ENCODE assay signal across 8 cellular contexts in the genomic region with DNA sequence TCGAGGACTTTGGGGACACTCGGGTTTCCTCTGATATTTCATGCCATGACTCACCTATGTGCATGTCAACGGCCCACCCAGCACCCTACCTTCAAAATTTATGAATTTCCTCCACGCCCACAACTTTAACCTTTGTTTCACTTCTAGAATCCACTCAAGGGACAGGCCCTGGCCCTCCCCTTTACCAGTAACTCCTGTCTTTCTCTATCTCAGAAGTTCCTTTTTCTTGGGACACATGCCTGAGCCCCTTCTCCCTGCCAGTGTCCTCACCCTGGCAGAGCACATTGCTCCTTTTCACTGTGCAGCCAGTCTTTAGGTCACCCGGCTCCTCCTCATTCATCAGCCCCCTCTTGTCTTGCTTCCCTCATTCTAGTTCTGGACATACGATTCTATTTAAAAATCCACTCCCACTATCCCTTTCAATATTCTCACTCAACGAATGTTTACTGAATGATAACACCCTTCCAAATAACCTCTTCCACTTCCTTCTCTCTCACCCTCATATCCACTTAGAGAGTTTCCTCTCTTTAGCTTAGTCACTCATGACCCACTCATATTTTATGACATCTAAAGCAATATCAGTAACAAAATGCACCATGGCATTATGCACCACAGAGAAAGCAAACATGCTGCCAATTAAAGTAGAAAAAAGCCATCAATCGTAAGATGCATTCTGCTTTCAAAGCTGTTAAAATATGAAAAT.
A peak's percentile ranks its signal among the peaks of the same experiment; 100 is the strongest.
DNase-seq lines count a peak whose midpoint lies in the region; ATAC-seq and TF ChIP-seq lines count a peak whose summit lies in the region.
"Had no signal": no experiment of that assay in that cellular context is flagged by ENCODE, and none has a peak within 500 bp of the region (broad histone marks: within the 10 kb centered on the region; RNA-seq: fewer than 3 reads in every experiment).

No MANE protein-coding gene starts in this region.

- H2AFZ ChIP-seq in trophoblast cell (ENCODE audit: insufficient read depth, low read length, poor library complexity) = no peak overlapping the region

- peak overlapping the region; percentile 22 for H4K12ac ChIP-seq in trophoblast cell (ENCODE audit: low read depth, low read length)

- H2AK5ac ChIP-seq in trophoblast cell (ENCODE audit: low read length) = peak overlapping the region; percentile 67

- peak overlapping the region; percentile 50 for H4K8ac ChIP-seq in trophoblast cell (ENCODE audit: low read depth, low read length)

- no peak overlapping the region for H3K4me3 Mint-ChIP-seq in CD8-positive, alpha-beta memory T cell

- peak overlapping the region; percentile 97 for H2BK12ac ChIP-seq in trophoblast cell (ENCODE audit: low read length)

- H3K79me1 ChIP-seq in trophoblast cell (ENCODE audit: low read length) = peaks cover 24% of the 10 kb centered on the region

- no peaks in the 10 kb centered on the region for H3K36me3 Mint-ChIP-seq in CD8-positive, alpha-beta memory T cell

- H3K14ac ChIP-seq in trophoblast cell (ENCODE audit: low read length) = peak overlapping the region; percentile 72

- POLR2A ChIA-PET in HEK293T (lab: Yijun Ruan, JAX) = interaction anchor here (0.9 kb wide), 1 partner anchor 9 kb away, joined by 4 read pairs; no protein-coding TSS in a partner anchor
- POLR2A ChIA-PET in CD8-positive, alpha-beta memory T cell (lab: Charles Lee) = interaction anchor here (0.5 kb wide), 1 partner anchor 98 kb away, joined by 3 read pairs; no protein-coding TSS in a partner anchor

- H3K4me1 Mint-ChIP-seq in CD8-positive, alpha-beta memory T cell = peaks cover 1 to 9% (median 8%) of the 10 kb centered on the region in 3 donors

- H3K27ac Mint-ChIP-seq in CD8-positive, alpha-beta memory T cell = no peak overlapping the region

- no peaks in the 10 kb centered on the region for H3K27me3 ChIP-seq in trophoblast cell (ENCODE audit: insufficient read depth, low read length)
- H3K27me3 ChIP-seq in CD8-positive, alpha-beta memory T cell (ENCODE audit: insufficient read depth, low read length, poor library complexity, severe bottlenecking) = no peaks in the 10 kb centered on the region

- H3K9ac ChIP-seq in trophoblast cell (ENCODE audit: low read length) = no peak overlapping the region

- H3K18ac ChIP-seq in trophoblast cell (ENCODE audit: low read length) = peak overlapping the region; percentile 71

- H3K27ac ChIP-seq in trophoblast cell (ENCODE audit: low read depth, low read length) = no peak overlapping the region
- no peak overlapping the region for H3K27ac ChIP-seq in CD8-positive, alpha-beta memory T cell (ENCODE audit: low read depth, low read length)
- H3K27ac ChIP-seq: SK-N-MC had no signal

- peak; percentile 62 for ATAC-seq in GM19023 (IDR thresholded peaks at IDR 0.05; ENCODE audit: unreplicated experiment)
- peak; percentile 65 for ATAC-seq in HG02678 (IDR thresholded peaks at IDR 0.05; ENCODE audit: unreplicated experiment)
- no peak for ATAC-seq in HG02763 (IDR thresholded peaks at IDR 0.05; ENCODE audit: unreplicated experiment)

- H3K4me1 ChIP-seq in trophoblast cell (ENCODE audit: control insufficient read depth in 1 of 2, insufficient read depth in 2 of 2, low read length in 2 of 2) = peaks cover 27 to 37% of the 10 kb centered on the region in 2 experiments
- H3K4me1 ChIP-seq in CD8-positive, alpha-beta memory T cell (ENCODE audit: insufficient read depth, low read length) = no peaks in the 10 kb centered on the region

- DNase-seq in RPMI7951 (ENCODE audit: low read depth) = peak; percentile 54
- no peak for DNase-seq in trophoblast cell
- no peak for DNase-seq in HEK293T (ENCODE audit: extremely low spot score)
- DNase-seq in CD8-positive, alpha-beta memory T cell = no peak

- peak overlapping the region; percentile 89 for H4K91ac ChIP-seq in trophoblast cell (ENCODE audit: low read depth, low read length)

- no peak overlapping the region for H3K4me3 ChIP-seq in trophoblast cell (ENCODE audit: low read depth, low read length)
- H3K4me3 ChIP-seq in CD8-positive, alpha-beta memory T cell (ENCODE audit: low read length) = no peak overlapping the region
- H3K4me3 ChIP-seq: SK-N-MC had no signal

- peak overlapping the region; percentile 43 for H3K4ac ChIP-seq in trophoblast cell (ENCODE audit: low read depth, low read length)

- peaks cover 0 to 3% of the 10 kb centered on the region in 2 donors for H3K27me3 Mint-ChIP-seq in CD8-positive, alpha-beta memory T cell

- H3K9me3 ChIP-seq in trophoblast cell (ENCODE audit: insufficient read depth, low read depth, low read length) = no peaks in the 10 kb centered on the region
- no peaks in the 10 kb centered on the region for H3K9me3 ChIP-seq in CD8-positive, alpha-beta memory T cell (ENCODE audit: low read length)

- no peak overlapping the region for H3K4me2 ChIP-seq in trophoblast cell (ENCODE audit: low read length)

- H2BK5ac ChIP-seq in trophoblast cell (ENCODE audit: low read depth, low read length, poor library complexity) = peak overlapping the region; percentile 80

- CTCF ChIA-PET in HEK293T (lab: Yijun Ruan, JAX) = no interaction called here
- CTCF ChIA-PET in CD8-positive, alpha-beta memory T cell (lab: Charles Lee) = no interaction called here

- no peaks in the 10 kb centered on the region for H3K79me2 ChIP-seq in trophoblast cell (ENCODE audit: control insufficient read depth, insufficient read depth, low read length, poor library complexity)

- no peak overlapping the region for H3K23ac ChIP-seq in trophoblast cell (ENCODE audit: low read length)

- no peaks in the 10 kb centered on the region for H3K36me3 ChIP-seq in trophoblast cell (ENCODE audit: control insufficient read depth in 1 of 2, insufficient read depth in 2 of 2, low read length in 2 of 2)
- no peaks in the 10 kb centered on the region for H3K36me3 ChIP-seq in CD8-positive, alpha-beta memory T cell (ENCODE audit: insufficient read depth, low read length)

- H2BK120ac ChIP-seq in trophoblast cell (ENCODE audit: insufficient read depth, low read length, poor library complexity) = peak overlapping the region; percentile 85

- no peaks in the 10 kb centered on the region for H3K9me3 Mint-ChIP-seq in CD8-positive, alpha-beta memory T cell

- WGBS in trophoblast cell (ENCODE audit: extremely low coverage, insufficient coverage, insufficient read length) = 100% methylated on average over 2 of the region's 8 CpGs

TF ChIP-seq in HEK293T, 16 proteins besides CTCF, POLR2A, EP300 and RAD21:
- no peak for TF ChIP-seq ELF4 (IDR thresholded peaks at IDR 0.05)
- no peak for TF ChIP-seq SP1 (IDR thresholded peaks at IDR 0.05)
- TF ChIP-seq HDGF (IDR thresholded peaks at IDR 0.05; ENCODE audit: borderline replicate concordance) = no peak
- TF ChIP-seq L3MBTL2 (conservative IDR thresholded peaks at IDR 0.05) = no peak
- TF ChIP-seq ARNT (IDR thresholded peaks at IDR 0.05) = no peak
- TF ChIP-seq CTBP1 (IDR thresholded peaks at IDR 0.05; ENCODE audit: borderline replicate concordance) = no peak
- no peak for TF ChIP-seq SUZ12 (IDR thresholded peaks at IDR 0.05)
- no peak for TF ChIP-seq BHLHE40 (IDR thresholded peaks at IDR 0.05; ENCODE audit: borderline replicate concordance)
- TF ChIP-seq FOXM1 (IDR thresholded peaks at IDR 0.05; ENCODE audit: borderline replicate concordance) = no peak
- TF ChIP-seq TARDBP (IDR thresholded peaks at IDR 0.05) = no peak
- no peak for TF ChIP-seq ZNF384 (IDR thresholded peaks at IDR 0.05)
- no peak for TF ChIP-seq FOXA1 (IDR thresholded peaks at IDR 0.05)
- TF ChIP-seq FOXK2 (IDR thresholded peaks at IDR 0.05) = no peak
